10 cellular contexts compared by ENCODE assay signal in genomic region chr1:229059671-229060079, GRCh38.
A peak's percentile ranks its signal among the peaks of the same experiment; 100 is the strongest.
DNase-seq lines count a peak whose midpoint lies in the region; TF ChIP-seq lines count a peak whose summit lies in the region.
"Had no signal": no experiment of that assay in that cellular context is flagged by ENCODE, and none has a peak within 500 bp of the region (broad histone marks: within the 10 kb centered on the region; RNA-seq: fewer than 3 reads in every experiment).

No MANE protein-coding gene starts in this region.

- H3K27ac ChIP-seq in esophagus muscularis mucosa (replicated peaks in 1 of 4) (peak overlapping the region; percentile 48 to 71 (median 56)), muscle layer of colon (ENCODE audit: low read depth, low read length) (peak overlapping the region; percentile 17), tibial artery (peak overlapping the region; percentile 40 to 51)

- H3K4me1 ChIP-seq in esophagus muscularis mucosa (peaks cover 28 to 68% (median 50%) of the 10 kb centered on the region in 4 donors), muscle layer of colon (ENCODE audit: insufficient read depth, low read length) (peaks cover 41% of the 10 kb centered on the region), tibial artery (peaks cover 0 to 41% (median 26%) of the 10 kb centered on the region in 4 donors)

- intact Hi-C loops in esophagus muscularis mucosa (cut with DNase I), result loop anchor here (5.0 kb wide), 1 partner anchor 168 kb away; no protein-coding TSS in a partner anchor
- intact Hi-C loops in tibial artery (cut with DNase I; ENCODE audit: low total_unique reads), result no loop called here

- H3K9ac ChIP-seq in muscle layer of colon (ENCODE audit: low read length), result no peak overlapping the region

- DNase-seq in SK-N-DZ (ENCODE audit: low spot score) (peak; percentile 22), esophagus muscularis mucosa (ENCODE audit: extremely low spot score) (no peak), tibial artery (peak; percentile 57 to 81), inferior parietal cortex (ENCODE audit: extremely low spot score) (no peak), GM19238 (ENCODE audit: insufficient read length, low spot score) (no peak)
- DNase-seq in stimulated activated CD4-positive, alpha-beta T cell treated with anti-CD3 and anti-CD28 coated beads, Interleukin-4, amount 100 ng/mL, for 24 hours, result no peak
- DNase-seq: activated CD4-positive, alpha-beta memory T cell treated with anti-CD3 and anti-CD28 coated beads, Interleukin-2, amount 10 ng/mL, durations not matched to agents 7 days and 5 days; NCI-H1105 treated with DMSO at 0.1 percent for 48 hours; stimulated activated CD4-positive, alpha-beta T cell treated with anti-CD3 and anti-CD28 coated beads, Interleukin-4, amount 100 ng/mL, for 4 hours had no signal

- no peak overlapping the region for H3K4me3 ChIP-seq in esophagus muscularis mucosa
- no peak overlapping the region for H3K4me3 ChIP-seq in muscle layer of colon (ENCODE audit: low read depth in 1 of 2, low read length in 2 of 2)
- no peak overlapping the region for H3K4me3 ChIP-seq in tibial artery

- no peaks in the 10 kb centered on the region for H3K27me3 ChIP-seq in esophagus muscularis mucosa
- no peaks in the 10 kb centered on the region for H3K27me3 ChIP-seq in muscle layer of colon (ENCODE audit: control insufficient read depth in 1 of 2, insufficient read depth in 2 of 2, low read length in 2 of 2)
- no peaks in the 10 kb centered on the region for H3K27me3 ChIP-seq in tibial artery

- 15% methylated on average over 9 of the region's 9 CpGs for whole genome bisulfite sequencing in esophagus muscularis mucosa

- no peak for TF ChIP-seq POLR2A in esophagus muscularis mucosa (IDR thresholded peaks at IDR 0.05; ENCODE audit: low read depth)

- H3K36me3 ChIP-seq in esophagus muscularis mucosa (no peaks in the 10 kb centered on the region), muscle layer of colon (ENCODE audit: insufficient read depth, low read length) (no peaks in the 10 kb centered on the region), tibial artery (no peaks in the 10 kb centered on the region)

- H3K9me3 ChIP-seq in esophagus muscularis mucosa (no peaks in the 10 kb centered on the region), muscle layer of colon (ENCODE audit: low read length) (no peaks in the 10 kb centered on the region), tibial artery (no peaks in the 10 kb centered on the region)

- TF ChIP-seq CTCF in esophagus muscularis mucosa (IDR thresholded peaks at IDR 0.05) (no peak), tibial artery (IDR thresholded peaks at IDR 0.05) (no peak)

- peak; percentile 73 for TF ChIP-seq EP300 in esophagus muscularis mucosa (IDR thresholded peaks at IDR 0.05)

Comparison
In these comparisons a context has a peak if more than half of its experiments do, and no peak if none do; other contexts are left out.
1. DNase-seq: peak in SK-N-DZ (single experiment) and tibial artery (2 of 2); none in esophagus muscularis mucosa (single experiment), inferior parietal cortex (single experiment), GM19238 (single experiment) and stimulated activated CD4-positive, alpha-beta T cell treated with anti-CD3 and anti-CD28 coated beads, Interleukin-4, amount 100 ng/mL, for 24 hours (single experiment).
2. Peak in every context shown above with its lines, with median percentiles within 50 percentile points of each other: H3K27ac ChIP-seq.